In the genomic region with DNA sequence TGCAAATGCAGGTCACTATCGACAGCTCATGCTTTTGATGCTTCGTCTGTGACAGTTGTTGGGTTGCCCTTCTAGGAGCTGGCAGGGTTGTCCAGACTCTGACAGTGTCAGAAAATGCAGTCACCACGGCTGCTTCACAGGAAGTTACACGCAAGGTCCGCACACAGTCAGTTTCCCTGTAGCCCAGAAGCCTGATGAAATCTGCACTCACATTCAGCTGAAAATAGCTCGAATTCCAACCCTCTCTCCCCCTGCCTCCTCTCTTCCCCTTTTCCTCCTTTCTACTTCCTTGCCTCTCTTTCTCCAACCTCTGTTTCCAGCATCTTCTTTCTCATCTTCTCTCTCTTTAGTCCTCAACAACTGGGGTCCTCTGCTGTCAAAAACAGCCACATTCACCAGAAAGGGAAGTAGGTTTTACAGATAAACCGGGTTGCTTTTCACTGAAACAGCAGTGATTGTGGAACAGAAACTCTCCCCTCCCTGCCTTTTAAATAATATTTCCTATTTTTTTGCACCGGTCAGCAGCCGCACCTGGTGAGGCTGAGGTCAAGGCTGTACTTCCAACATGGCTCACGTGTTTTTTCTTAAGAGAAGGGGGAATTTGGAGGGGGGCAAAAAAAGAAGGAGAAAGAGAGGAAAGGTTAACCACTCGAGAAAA, we compare ENCODE assay signal across 8 cellular contexts.
DNase-seq lines count a peak whose midpoint lies in the region; ATAC-seq and TF ChIP-seq lines count a peak whose summit lies in the region.
"Had no signal": no experiment of that assay in that cellular context is flagged by ENCODE, and none has a peak within 500 bp of the region (broad histone marks: within the 10 kb centered on the region; RNA-seq: fewer than 3 reads in every experiment).

No MANE protein-coding gene starts in this region.

- H2AFZ ChIP-seq in OCI-LY1 (ENCODE audit: low read length) (no peak overlapping the region), smooth muscle cell (ENCODE audit: low read depth) (no peak overlapping the region)

- H3K27ac ChIP-seq in OCI-LY1 (ENCODE audit: low read depth, low read length, poor library complexity, severe bottlenecking) (no peak overlapping the region), left ventricle myocardium inferior (replicated peaks) (peak overlapping the region; percentile 87), smooth muscle cell (ENCODE audit: low read depth) (peak overlapping the region; percentile 94)

- no peak overlapping the region for H3K9ac ChIP-seq in OCI-LY1 (ENCODE audit: low read length)
- peak overlapping the region; percentile 78 for H3K9ac ChIP-seq in smooth muscle cell (ENCODE audit: low read depth)

- no peak for TF ChIP-seq CTCF in OCI-LY1 (IDR thresholded peaks at IDR 0.05; ENCODE audit: low read length)
- TF ChIP-seq CTCF in left ventricle myocardium inferior (IDR thresholded peaks at IDR 0.05; ENCODE audit: borderline replicate concordance), result no peak
- TF ChIP-seq CTCF in smooth muscle cell (IDR thresholded peaks at IDR 0.05; ENCODE audit: borderline replicate concordance, insufficient read depth, poor library complexity, severe bottlenecking), result no peak

- H3K9me3 ChIP-seq in OCI-LY1 (ENCODE audit: low read length), result no peaks in the 10 kb centered on the region
- H3K9me3 ChIP-seq in left ventricle myocardium inferior (replicated peaks), result no peaks in the 10 kb centered on the region
- H3K9me3 ChIP-seq in smooth muscle cell (replicated peaks; ENCODE audit: low read depth), result no peaks in the 10 kb centered on the region
- H3K9me3 ChIP-seq: mucosa of descending colon had no signal

- intact Hi-C loops in left ventricle myocardium inferior (cut with micrococcal nuclease), result no loop called here

- no peaks in the 10 kb centered on the region for H3K36me3 ChIP-seq in OCI-LY1 (ENCODE audit: insufficient read depth, low read length)
- H3K36me3 ChIP-seq in left ventricle myocardium inferior, result no peaks in the 10 kb centered on the region
- H3K36me3 ChIP-seq in smooth muscle cell (ENCODE audit: low read depth), result no peaks in the 10 kb centered on the region
- H3K36me3 ChIP-seq in H7 (replicated peaks; ENCODE audit: control insufficient read depth, insufficient read depth, low read length), result peaks cover 1% of the 10 kb centered on the region

- peak overlapping the region; percentile 42; the same call in 1 of the 2 replicates for H3K4me2 ChIP-seq in OCI-LY1 (ENCODE audit: low read length)
- H3K4me2 ChIP-seq in smooth muscle cell, result peak overlapping the region; percentile 73

- DNase-seq in left ventricle myocardium inferior (no peak), smooth muscle cell (lab: John Stamatoyannopoulos, UW; ENCODE audit: unreplicated experiment) (no peak), kidney glomerular epithelial cell (lab: John Stamatoyannopoulos, UW) (no peak), NCI-H1105 treated with DMSO at 0.1 percent for 48 hours (lab: John Stamatoyannopoulos, UW) (no peak), H7 (no peak)
- DNase-seq: mucosa of descending colon had no signal

- H3K4me3 ChIP-seq in OCI-LY1 (ENCODE audit: low read depth, low read length, poor library complexity, severe bottlenecking) (no peak overlapping the region), left ventricle myocardium inferior (no peak overlapping the region), smooth muscle cell (peak overlapping the region; percentile 14), H7 (ENCODE audit: insufficient read depth, low read depth, low read length) (no peak overlapping the region)
- H3K4me3 ChIP-seq: mucosa of descending colon had no signal

- 27% methylated on average over 11 of the region's 11 CpGs for WGBS in smooth muscle cell (ENCODE audit: low lambda C conversion rate)

- H3K4me1 ChIP-seq in OCI-LY1 (ENCODE audit: insufficient read depth, low read length, severe bottlenecking) (peaks cover 14% of the 10 kb centered on the region), left ventricle myocardium inferior (peaks cover 93% of the 10 kb centered on the region), smooth muscle cell (ENCODE audit: low read depth) (peaks cover 13% of the 10 kb centered on the region)

- H4K20me1 ChIP-seq in OCI-LY1 (ENCODE audit: insufficient read depth, low read length), result no peaks in the 10 kb centered on the region
- peaks cover 7% of the 10 kb centered on the region for H4K20me1 ChIP-seq in smooth muscle cell (ENCODE audit: low read depth)

- ATAC-seq in GM19438 (IDR thresholded peaks at IDR 0.05; ENCODE audit: low read depth, unreplicated experiment), result peak; percentile 43
- ATAC-seq: mucosa of descending colon had no signal

- no peaks in the 10 kb centered on the region for H3K79me2 ChIP-seq in OCI-LY1 (ENCODE audit: insufficient read depth, low read length)
- H3K79me2 ChIP-seq in smooth muscle cell (ENCODE audit: low read depth), result peaks cover 56% of the 10 kb centered on the region

- H3F3A ChIP-seq in OCI-LY1 (ENCODE audit: insufficient read depth, low read length) (no peaks in the 10 kb centered on the region), smooth muscle cell (ENCODE audit: low read depth) (peaks cover 11% of the 10 kb centered on the region)

- H3K27me3 ChIP-seq in OCI-LY1 (ENCODE audit: insufficient read depth, low read length) (no peaks in the 10 kb centered on the region), left ventricle myocardium inferior (ENCODE audit: low read depth) (peaks cover 7% of the 10 kb centered on the region), smooth muscle cell (ENCODE audit: low read depth) (no peaks in the 10 kb centered on the region), H7 (ENCODE audit: control insufficient read depth, insufficient read depth, low read length) (no peaks in the 10 kb centered on the region)

- no peaks in the 10 kb centered on the region for H3K9me2 ChIP-seq in OCI-LY1 (ENCODE audit: low read depth, low read length)
